16 cellular contexts compared by ENCODE assay signal in the genomic region with DNA sequence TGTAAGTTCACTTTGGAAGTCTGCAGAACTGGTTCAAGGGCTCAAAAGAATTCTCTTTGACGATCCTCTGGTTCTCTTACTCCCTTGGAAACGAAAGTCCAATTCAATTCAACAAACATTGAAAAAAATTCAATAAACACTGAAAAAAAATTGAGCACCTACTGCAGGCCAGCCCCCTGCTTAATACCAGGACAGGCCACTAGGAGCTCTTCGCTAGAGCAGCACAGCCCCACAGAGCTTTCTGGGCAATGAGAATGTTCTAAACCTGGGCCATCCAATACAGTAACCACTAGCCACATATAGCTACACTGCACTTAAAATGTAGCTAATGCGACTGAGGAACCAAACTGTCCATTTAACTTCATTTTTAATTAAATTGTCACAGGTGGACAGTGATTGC.
DNase-seq lines count a peak whose midpoint lies in the region; ATAC-seq and TF ChIP-seq lines count a peak whose summit lies in the region.
"Had no signal": no experiment of that assay in that cellular context is flagged by ENCODE, and none has a peak within 500 bp of the region (broad histone marks: within the 10 kb centered on the region; RNA-seq: fewer than 3 reads in every experiment).

No MANE protein-coding gene starts in this region.

- ATAC-seq in HG02885 (IDR thresholded peaks at IDR 0.05; ENCODE audit: poor library complexity, unreplicated experiment) (peak; percentile 51), GM21786 (IDR thresholded peaks at IDR 0.05; ENCODE audit: unreplicated experiment) (no peak)
- ATAC-seq: activated CD4-positive, CD25-positive, alpha-beta regulatory T cell treated with anti-CD3 and anti-CD28 coated beads, Interleukin-2, amount 50 U/mL, for 24 hours; gastroesophageal sphincter had no signal

- DNase-seq in ELR (ENCODE audit: low read depth) (peak; percentile 8), astrocyte of the spinal cord (ENCODE audit: low read depth, low spot score) (no peak), GM13977 (ENCODE audit: low spot score) (no peak), NCI-H1417 treated with DMSO at 0.1 percent for 48 hours (lab: John Stamatoyannopoulos, UW) (no peak)
- no peak for DNase-seq in activated CD4-positive, alpha-beta T cell treated with anti-CD3 and anti-CD28 coated beads, Interleukin-2, amount 50 U/mL, for 1 hour
- DNase-seq: activated T-cell treated with anti-CD3 and anti-CD28 coated beads, Interleukin-2, amount 50 U/mL, for 24 hours; C1 segment of cervical spinal cord; kidney; stimulated activated CD4-positive, alpha-beta T cell treated with anti-CD3 and anti-CD28 coated beads, Interleukin-4, amount 100 ng/mL, for 4 hours; stimulated activated naive CD4-positive, alpha-beta T cell had no signal

- no peak overlapping the region for H3K4me3 ChIP-seq in astrocyte of the spinal cord (ENCODE audit: low read depth, low read length)
- H3K4me3 ChIP-seq: gastroesophageal sphincter, right atrium auricular region had no signal

- TF ChIP-seq CTCF in astrocyte of the spinal cord (IDR thresholded peaks at IDR 0.05; ENCODE audit: low read depth, low read length) (peak; percentile 36), nephron (IDR thresholded peaks at IDR 0.05; ENCODE audit: unreplicated experiment in 3 of 3) (peak in 2 of 3 experiments; percentile 16 to 17), GM13977 (IDR thresholded peaks at IDR 0.05; ENCODE audit: extremely low read depth, insufficient read depth, missing control alignments) (no peak)

- H3K9me3 Mint-ChIP-seq in nephron = no peaks in the 10 kb centered on the region
- H3K9me3 Mint-ChIP-seq: activated T-cell treated with anti-CD3 and anti-CD28 coated beads, Interleukin-2, amount 50 U/mL, for 24 hours had no signal

- H3K27ac Mint-ChIP-seq in nephron = peak overlapping the region in 1 of 3 experiments; percentile 37
- H3K27ac Mint-ChIP-seq: activated T-cell treated with anti-CD3 and anti-CD28 coated beads, Interleukin-2, amount 50 U/mL, for 24 hours had no signal

- H3K27me3 Mint-ChIP-seq in nephron (ENCODE audit: low read depth) = peaks cover 12% of the 10 kb centered on the region
- H3K27me3 Mint-ChIP-seq: activated T-cell treated with anti-CD3 and anti-CD28 coated beads, Interleukin-2, amount 50 U/mL, for 24 hours had no signal

- no peaks in the 10 kb centered on the region for H3K36me3 Mint-ChIP-seq in nephron (ENCODE audit: low read depth)

- in situ Hi-C loops in astrocyte of the spinal cord (cut with HindIII; ENCODE audit: low sequenced_read_pairs) (no loop called here), GM13977 (cut with MboI; ENCODE audit: low pct_unique_long_range_greater_than_20kb, low sequenced_read_pairs, unreplicated experiment) (no loop called here)

- no peak overlapping the region for H3K4me3 Mint-ChIP-seq in nephron
- H3K4me3 Mint-ChIP-seq: activated T-cell treated with anti-CD3 and anti-CD28 coated beads, Interleukin-2, amount 50 U/mL, for 24 hours had no signal

- H3K4me1 Mint-ChIP-seq in nephron = peaks cover 43% of the 10 kb centered on the region
